1 cellular context compared by ENCODE assay signal in genomic region chr13:24207841-24208240, GRCh38.
TF ChIP-seq lines count a peak whose summit lies in the region.

No MANE protein-coding gene starts in this region.

TF ChIP-seq in A549, 52 proteins besides CTCF, POLR2A, EP300 and RAD21 (continued from another document):
- TF ChIP-seq ESRRA (IDR thresholded peaks at IDR 0.05; ENCODE audit: borderline replicate concordance, low read length) (no peak), FOSL2 (IDR thresholded peaks at IDR 0.05) (no peak), FOSL2 (CRISPR knock-in tag; IDR thresholded peaks at IDR 0.05) (no peak), CBX8 (IDR thresholded peaks at IDR 0.05) (no peak), CEBPB (IDR thresholded peaks at IDR 0.05) (no peak), EHMT2 (IDR thresholded peaks at IDR 0.05; ENCODE audit: low read depth) (no peak), ZC3H11A (IDR thresholded peaks at IDR 0.05) (no peak), GATA3 (IDR thresholded peaks at IDR 0.05; ENCODE audit: borderline replicate concordance) (no peak), JUN (IDR thresholded peaks at IDR 0.05) (no peak), E2F6 (IDR thresholded peaks at IDR 0.05; ENCODE audit: borderline replicate concordance, low read depth) (no peak), CHD4 (IDR thresholded peaks at IDR 0.05; ENCODE audit: borderline replicate concordance) (no peak), NPAS2 (CRISPR knock-in tag; IDR thresholded peaks at IDR 0.05; ENCODE audit: borderline replicate concordance) (no peak), KDM5A (IDR thresholded peaks at IDR 0.05) (no peak)
